ENCODE assay signal across 10 cellular contexts in genomic region chr16:54936086-54936978, GRCh38. TPM values are rescaled to one million over a fixed set of nuclear protein-coding genes. Genes with fewer than 3 reads are reported as not detected.
DNase-seq lines count a peak whose midpoint lies in the region; ATAC-seq and TF ChIP-seq lines count a peak whose summit lies in the region.
"Had no signal": no experiment of that assay in that cellular context is flagged by ENCODE, and none has a peak within 500 bp of the region (broad histone marks: within the 10 kb centered on the region; RNA-seq: fewer than 3 reads in every experiment).

No MANE protein-coding gene starts in this region.

- ATAC-seq in gastrocnemius medialis: peak in 1 of 2 donors; percentile 45
- ATAC-seq in GM19463 (IDR thresholded peaks at IDR 0.05; ENCODE audit: unreplicated experiment): no peak
- no peak for ATAC-seq in sciatic nerve
- ATAC-seq in GM18870 (IDR thresholded peaks at IDR 0.05; ENCODE audit: unreplicated experiment): no peak

- peak overlapping the region; percentile 75 for H3K27ac Mint-ChIP-seq in activated T-helper 1 cell treated with anti-CD3 and anti-CD28 coated beads, Interleukin-12 subunit alpha, Interleukin-12 subunit beta, Interleukin-2, Interleukin-4 antibody, amounts not matched to agents 30 ng/mL and 10 ng/mL and 1 ng/mL, durations not matched to agents 14 hours and 24 hours and 36 hours

- no peaks in the 10 kb centered on the region for H3K36me3 ChIP-seq in gastrocnemius medialis
- H3K36me3 ChIP-seq: Peyer's patch had no signal

- peak overlapping the region; percentile 31 to 52 (median 40) for H3K4me3 ChIP-seq in gastrocnemius medialis

- peaks cover 8 to 28% of the 10 kb centered on the region in 2 donors for H3K4me1 ChIP-seq in gastrocnemius medialis

- TF ChIP-seq POLR2A in gastrocnemius medialis (IDR thresholded peaks at IDR 0.05): no peak

- in situ Hi-C loops in gastrocnemius medialis (cut with MboI; ENCODE audit: low sequenced_read_pairs in 4 of 4): loop anchor here in 1 of 4 donors (25.0 kb wide), 2 partner anchors 649 to 749 kb away; partner anchors contain the start of gene IRX3

- H3K27ac ChIP-seq in gastrocnemius medialis: peak overlapping the region in 2 of 4 donors; percentile 1 to 42
- H3K27ac ChIP-seq: 22Rv1, Peyer's patch had no signal

- intact Hi-C loops in activated T-helper 1 cell treated with anti-CD3 and anti-CD28 coated beads, Interleukin-12 subunit alpha, Interleukin-12 subunit beta, Interleukin-2, Interleukin-4 antibody, amounts not matched to agents 30 ng/mL and 10 ng/mL and 1 ng/mL, durations not matched to agents 14 hours and 24 hours and 36 hours (cut with micrococcal nuclease): loop anchor here (2.0 to 5.0 kb wide), 3 partner anchors 396 to 1256 kb away; partner anchors contain the start of gene GNAO1
- intact Hi-C loops in gastrocnemius medialis (cut with DNase I; ENCODE audit: low total_unique reads) (loop anchor here (5.0 to 10.0 kb wide), 2 partner anchors 318 to 989 kb away; no protein-coding TSS in a partner anchor), sciatic nerve (cut with DNase I) (no loop called here)

- H3K27me3 ChIP-seq in gastrocnemius medialis: peaks cover 87 to 97% (median 97%) of the 10 kb centered on the region in 3 donors

- H3K9me3 ChIP-seq in gastrocnemius medialis: no peaks in the 10 kb centered on the region

- no peaks in the 10 kb centered on the region for H3K9me3 Mint-ChIP-seq in activated T-helper 1 cell treated with anti-CD3 and anti-CD28 coated beads, Interleukin-12 subunit alpha, Interleukin-12 subunit beta, Interleukin-2, Interleukin-4 antibody, amounts not matched to agents 30 ng/mL and 10 ng/mL and 1 ng/mL, durations not matched to agents 14 hours and 24 hours and 36 hours

- peak; percentile 67 for DNase-seq in DMS53 (lab: John Stamatoyannopoulos, UW)
- no peak for DNase-seq in DMS53 treated with DMSO at 0.1 percent for 48 hours (lab: John Stamatoyannopoulos, UW; ENCODE audit: unreplicated experiment)
- no peak for DNase-seq in activated T-helper 1 cell treated with anti-CD3 and anti-CD28 coated beads, Interleukin-12 subunit alpha, Interleukin-12 subunit beta, Interleukin-2, Interleukin-4 antibody, amounts not matched to agents 30 ng/mL and 10 ng/mL and 1 ng/mL, durations not matched to agents 14 hours and 24 hours and 36 hours (ENCODE audit: low spot score)
- peak; percentile 61 for DNase-seq in hepatic stellate cell (ENCODE audit: low spot score)
- DNase-seq in gastrocnemius medialis: no peak
- no peak for DNase-seq in sciatic nerve (ENCODE audit: low spot score)
- DNase-seq: Peyer's patch had no signal

- TF ChIP-seq CTCF in gastrocnemius medialis (IDR thresholded peaks at IDR 0.05 in 4 of 5, conservative IDR thresholded peaks at IDR 0.05 in 1 of 5): no peak

- peaks cover 81% of the 10 kb centered on the region for H3K27me3 Mint-ChIP-seq in activated T-helper 1 cell treated with anti-CD3 and anti-CD28 coated beads, Interleukin-12 subunit alpha, Interleukin-12 subunit beta, Interleukin-2, Interleukin-4 antibody, amounts not matched to agents 30 ng/mL and 10 ng/mL and 1 ng/mL, durations not matched to agents 14 hours and 24 hours and 36 hours (ENCODE audit: insufficient read depth)

- H3K4me3 Mint-ChIP-seq in activated T-helper 1 cell treated with anti-CD3 and anti-CD28 coated beads, Interleukin-12 subunit alpha, Interleukin-12 subunit beta, Interleukin-2, Interleukin-4 antibody, amounts not matched to agents 30 ng/mL and 10 ng/mL and 1 ng/mL, durations not matched to agents 14 hours and 24 hours and 36 hours: peak overlapping the region; percentile 22

- H3K36me3 Mint-ChIP-seq in activated T-helper 1 cell treated with anti-CD3 and anti-CD28 coated beads, Interleukin-12 subunit alpha, Interleukin-12 subunit beta, Interleukin-2, Interleukin-4 antibody, amounts not matched to agents 30 ng/mL and 10 ng/mL and 1 ng/mL, durations not matched to agents 14 hours and 24 hours and 36 hours (ENCODE audit: low read depth): no peaks in the 10 kb centered on the region

- H3K4me1 Mint-ChIP-seq in activated T-helper 1 cell treated with anti-CD3 and anti-CD28 coated beads, Interleukin-12 subunit alpha, Interleukin-12 subunit beta, Interleukin-2, Interleukin-4 antibody, amounts not matched to agents 30 ng/mL and 10 ng/mL and 1 ng/mL, durations not matched to agents 14 hours and 24 hours and 36 hours (ENCODE audit: low read depth): no peaks in the 10 kb centered on the region

RNA-seq across cellular contexts. Expression of gene IRX5, which starts 5.7 kb away (rescaled TPM):
- 0.16 and 0.20 TPM in 2 replicates for total RNA-seq in activated T-helper 1 cell treated with anti-CD3 and anti-CD28 coated beads, Interleukin-12 subunit alpha, Interleukin-12 subunit beta, Interleukin-2, Interleukin-4 antibody, amounts not matched to agents 30 ng/mL and 10 ng/mL and 1 ng/mL, durations not matched to agents 14 hours and 24 hours and 36 hours
- total RNA-seq in gastrocnemius medialis (1 to 10 TPM in 3 of 4 donors, under 1 TPM in 1; 0.20 to 4.1 (median 2.6) TPM), sciatic nerve (0.13 TPM)
- total RNA-seq: Peyer's patch had no signal

Comparison
In these comparisons a context has a peak if more than half of its experiments do, and no peak if none do; other contexts are left out.
1. DNase-seq: peak in DMS53 (single experiment) and hepatic stellate cell (single experiment); none in DMS53 treated with DMSO at 0.1 percent for 48 hours (single experiment), activated T-helper 1 cell treated with anti-CD3 and anti-CD28 coated beads, Interleukin-12 subunit alpha, Interleukin-12 subunit beta, Interleukin-2, Interleukin-4 antibody, amounts not matched to agents 30 ng/mL and 10 ng/mL and 1 ng/mL, durations not matched to agents 14 hours and 24 hours and 36 hours (single experiment), gastrocnemius medialis (0 of 2) and sciatic nerve (single experiment).